1 cellular context compared by ENCODE assay signal in the genomic region with DNA sequence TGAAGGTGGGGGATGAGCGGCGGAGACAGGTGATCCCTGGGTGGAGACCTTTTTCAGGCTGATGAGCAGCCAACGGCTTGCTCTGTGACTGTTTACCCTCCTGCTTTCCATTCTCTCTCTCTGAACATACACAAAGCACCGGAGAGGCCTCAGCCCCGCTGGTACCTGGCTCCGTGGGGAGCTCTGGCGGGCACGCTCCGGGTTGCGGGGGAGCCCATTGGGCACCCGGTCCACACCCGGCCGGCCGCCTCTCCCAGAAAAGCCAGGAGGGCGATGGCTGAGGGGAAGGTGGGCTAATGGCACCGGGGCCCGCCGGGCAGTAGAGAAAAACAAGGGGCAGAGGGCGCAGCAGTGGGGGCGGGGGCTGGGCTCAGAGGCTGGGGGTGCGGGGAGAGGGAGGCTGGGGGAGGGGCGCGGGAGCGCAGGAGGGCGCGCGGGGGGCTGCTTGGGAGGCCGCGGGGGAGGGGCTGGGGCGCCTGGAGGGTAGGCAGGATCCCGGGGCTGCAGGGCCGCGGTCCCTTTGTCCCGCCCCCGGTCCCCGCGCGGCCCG.
TF ChIP-seq lines count a peak whose summit lies in the region.

No MANE protein-coding gene starts in this region.

TF ChIP-seq in HepG2, 621 proteins besides CTCF, POLR2A, EP300 and RAD21 (continued from another document):
- TF ChIP-seq, protein P1, sequence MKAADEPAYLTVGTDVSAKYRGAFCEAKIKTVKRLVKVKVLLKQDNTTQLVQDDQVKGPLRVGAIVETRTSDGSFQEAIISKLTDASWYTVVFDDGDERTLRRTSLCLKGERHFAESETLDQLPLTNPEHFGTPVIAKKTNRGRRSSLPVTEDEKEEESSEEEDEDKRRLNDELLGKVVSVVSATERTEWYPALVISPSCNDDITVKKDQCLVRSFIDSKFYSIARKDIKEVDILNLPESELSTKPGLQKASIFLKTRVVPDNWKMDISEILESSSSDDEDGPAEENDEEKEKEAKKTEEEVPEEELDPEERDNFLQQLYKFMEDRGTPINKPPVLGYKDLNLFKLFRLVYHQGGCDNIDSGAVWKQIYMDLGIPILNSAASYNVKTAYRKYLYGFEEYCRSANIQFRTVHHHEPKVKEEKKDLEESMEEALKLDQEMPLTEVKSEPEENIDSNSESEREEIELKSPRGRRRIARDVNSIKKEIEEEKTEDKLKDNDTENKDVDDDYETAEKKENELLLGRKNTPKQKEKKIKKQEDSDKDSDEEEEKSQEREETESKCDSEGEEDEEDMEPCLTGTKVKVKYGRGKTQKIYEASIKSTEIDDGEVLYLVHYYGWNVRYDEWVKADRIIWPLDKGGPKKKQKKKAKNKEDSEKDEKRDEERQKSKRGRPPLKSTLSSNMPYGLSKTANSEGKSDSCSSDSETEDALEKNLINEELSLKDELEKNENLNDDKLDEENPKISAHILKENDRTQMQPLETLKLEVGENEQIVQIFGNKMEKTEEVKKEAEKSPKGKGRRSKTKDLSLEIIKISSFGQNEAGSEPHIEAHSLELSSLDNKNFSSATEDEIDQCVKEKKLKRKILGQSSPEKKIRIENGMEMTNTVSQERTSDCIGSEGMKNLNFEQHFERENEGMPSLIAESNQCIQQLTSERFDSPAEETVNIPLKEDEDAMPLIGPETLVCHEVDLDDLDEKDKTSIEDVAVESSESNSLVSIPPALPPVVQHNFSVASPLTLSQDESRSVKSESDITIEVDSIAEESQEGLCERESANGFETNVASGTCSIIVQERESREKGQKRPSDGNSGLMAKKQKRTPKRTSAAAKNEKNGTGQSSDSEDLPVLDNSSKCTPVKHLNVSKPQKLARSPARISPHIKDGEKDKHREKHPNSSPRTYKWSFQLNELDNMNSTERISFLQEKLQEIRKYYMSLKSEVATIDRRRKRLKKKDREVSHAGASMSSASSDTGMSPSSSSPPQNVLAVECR (CRISPR knock-in tag; IDR thresholded peaks at IDR 0.05; ENCODE audit: borderline replicate concordance), result no peak; the same call in 1 of the 2 replicates
- no peak for TF ChIP-seq ZBTB21 (CRISPR knock-in tag; IDR thresholded peaks at IDR 0.05)
- TF ChIP-seq ZNF616 (CRISPR knock-in tag; IDR thresholded peaks at IDR 0.05; ENCODE audit: low read depth), result no peak
- no peak for TF ChIP-seq SALL1 (CRISPR knock-in tag; IDR thresholded peaks at IDR 0.05)
- no peak for TF ChIP-seq ZNF552 (CRISPR knock-in tag; IDR thresholded peaks at IDR 0.05; ENCODE audit: borderline replicate concordance)
- TF ChIP-seq ZNF619 (CRISPR knock-in tag; IDR thresholded peaks at IDR 0.05), result no peak
- TF ChIP-seq, protein P2, sequence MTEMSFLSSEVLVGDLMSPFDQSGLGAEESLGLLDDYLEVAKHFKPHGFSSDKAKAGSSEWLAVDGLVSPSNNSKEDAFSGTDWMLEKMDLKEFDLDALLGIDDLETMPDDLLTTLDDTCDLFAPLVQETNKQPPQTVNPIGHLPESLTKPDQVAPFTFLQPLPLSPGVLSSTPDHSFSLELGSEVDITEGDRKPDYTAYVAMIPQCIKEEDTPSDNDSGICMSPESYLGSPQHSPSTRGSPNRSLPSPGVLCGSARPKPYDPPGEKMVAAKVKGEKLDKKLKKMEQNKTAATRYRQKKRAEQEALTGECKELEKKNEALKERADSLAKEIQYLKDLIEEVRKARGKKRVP (CRISPR knock-in tag; IDR thresholded peaks at IDR 0.05), result no peak
- TF ChIP-seq ZMAT3 (CRISPR knock-in tag; conservative IDR thresholded peaks at IDR 0.05), result 0 out of 2 replicates have a peak, but pooled peaks have one; percentile 2
- TF ChIP-seq, protein P3, sequence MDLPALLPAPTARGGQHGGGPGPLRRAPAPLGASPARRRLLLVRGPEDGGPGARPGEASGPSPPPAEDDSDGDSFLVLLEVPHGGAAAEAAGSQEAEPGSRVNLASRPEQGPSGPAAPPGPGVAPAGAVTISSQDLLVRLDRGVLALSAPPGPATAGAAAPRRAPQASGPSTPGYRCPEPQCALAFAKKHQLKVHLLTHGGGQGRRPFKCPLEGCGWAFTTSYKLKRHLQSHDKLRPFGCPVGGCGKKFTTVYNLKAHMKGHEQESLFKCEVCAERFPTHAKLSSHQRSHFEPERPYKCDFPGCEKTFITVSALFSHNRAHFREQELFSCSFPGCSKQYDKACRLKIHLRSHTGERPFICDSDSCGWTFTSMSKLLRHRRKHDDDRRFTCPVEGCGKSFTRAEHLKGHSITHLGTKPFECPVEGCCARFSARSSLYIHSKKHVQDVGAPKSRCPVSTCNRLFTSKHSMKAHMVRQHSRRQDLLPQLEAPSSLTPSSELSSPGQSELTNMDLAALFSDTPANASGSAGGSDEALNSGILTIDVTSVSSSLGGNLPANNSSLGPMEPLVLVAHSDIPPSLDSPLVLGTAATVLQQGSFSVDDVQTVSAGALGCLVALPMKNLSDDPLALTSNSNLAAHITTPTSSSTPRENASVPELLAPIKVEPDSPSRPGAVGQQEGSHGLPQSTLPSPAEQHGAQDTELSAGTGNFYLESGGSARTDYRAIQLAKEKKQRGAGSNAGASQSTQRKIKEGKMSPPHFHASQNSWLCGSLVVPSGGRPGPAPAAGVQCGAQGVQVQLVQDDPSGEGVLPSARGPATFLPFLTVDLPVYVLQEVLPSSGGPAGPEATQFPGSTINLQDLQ (CRISPR knock-in tag; IDR thresholded peaks at IDR 0.05), result no peak
- TF ChIP-seq ZNF296 (CRISPR knock-in tag; conservative IDR thresholded peaks at IDR 0.05), result no peak
- TF ChIP-seq ZNF570 (CRISPR knock-in tag; IDR thresholded peaks at IDR 0.05; ENCODE audit: borderline replicate concordance), result no peak
- TF ChIP-seq, protein P4, sequence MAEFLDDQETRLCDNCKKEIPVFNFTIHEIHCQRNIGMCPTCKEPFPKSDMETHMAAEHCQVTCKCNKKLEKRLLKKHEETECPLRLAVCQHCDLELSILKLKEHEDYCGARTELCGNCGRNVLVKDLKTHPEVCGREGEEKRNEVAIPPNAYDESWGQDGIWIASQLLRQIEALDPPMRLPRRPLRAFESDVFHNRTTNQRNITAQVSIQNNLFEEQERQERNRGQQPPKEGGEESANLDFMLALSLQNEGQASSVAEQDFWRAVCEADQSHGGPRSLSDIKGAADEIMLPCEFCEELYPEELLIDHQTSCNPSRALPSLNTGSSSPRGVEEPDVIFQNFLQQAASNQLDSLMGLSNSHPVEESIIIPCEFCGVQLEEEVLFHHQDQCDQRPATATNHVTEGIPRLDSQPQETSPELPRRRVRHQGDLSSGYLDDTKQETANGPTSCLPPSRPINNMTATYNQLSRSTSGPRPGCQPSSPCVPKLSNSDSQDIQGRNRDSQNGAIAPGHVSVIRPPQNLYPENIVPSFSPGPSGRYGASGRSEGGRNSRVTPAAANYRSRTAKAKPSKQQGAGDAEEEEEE (CRISPR knock-in tag; IDR thresholded peaks at IDR 0.05; ENCODE audit: borderline replicate concordance), result no peak
- no peak for TF ChIP-seq SIN3B (IDR thresholded peaks at IDR 0.05; ENCODE audit: low read length)
- no peak for TF ChIP-seq RBM22 (optimal IDR thresholded peaks at IDR 0.05; ENCODE audit: low read length)
- TF ChIP-seq ZNF232 (CRISPR knock-in tag; IDR thresholded peaks at IDR 0.05; ENCODE audit: borderline replicate concordance), result no peak
- TF ChIP-seq, protein P5, sequence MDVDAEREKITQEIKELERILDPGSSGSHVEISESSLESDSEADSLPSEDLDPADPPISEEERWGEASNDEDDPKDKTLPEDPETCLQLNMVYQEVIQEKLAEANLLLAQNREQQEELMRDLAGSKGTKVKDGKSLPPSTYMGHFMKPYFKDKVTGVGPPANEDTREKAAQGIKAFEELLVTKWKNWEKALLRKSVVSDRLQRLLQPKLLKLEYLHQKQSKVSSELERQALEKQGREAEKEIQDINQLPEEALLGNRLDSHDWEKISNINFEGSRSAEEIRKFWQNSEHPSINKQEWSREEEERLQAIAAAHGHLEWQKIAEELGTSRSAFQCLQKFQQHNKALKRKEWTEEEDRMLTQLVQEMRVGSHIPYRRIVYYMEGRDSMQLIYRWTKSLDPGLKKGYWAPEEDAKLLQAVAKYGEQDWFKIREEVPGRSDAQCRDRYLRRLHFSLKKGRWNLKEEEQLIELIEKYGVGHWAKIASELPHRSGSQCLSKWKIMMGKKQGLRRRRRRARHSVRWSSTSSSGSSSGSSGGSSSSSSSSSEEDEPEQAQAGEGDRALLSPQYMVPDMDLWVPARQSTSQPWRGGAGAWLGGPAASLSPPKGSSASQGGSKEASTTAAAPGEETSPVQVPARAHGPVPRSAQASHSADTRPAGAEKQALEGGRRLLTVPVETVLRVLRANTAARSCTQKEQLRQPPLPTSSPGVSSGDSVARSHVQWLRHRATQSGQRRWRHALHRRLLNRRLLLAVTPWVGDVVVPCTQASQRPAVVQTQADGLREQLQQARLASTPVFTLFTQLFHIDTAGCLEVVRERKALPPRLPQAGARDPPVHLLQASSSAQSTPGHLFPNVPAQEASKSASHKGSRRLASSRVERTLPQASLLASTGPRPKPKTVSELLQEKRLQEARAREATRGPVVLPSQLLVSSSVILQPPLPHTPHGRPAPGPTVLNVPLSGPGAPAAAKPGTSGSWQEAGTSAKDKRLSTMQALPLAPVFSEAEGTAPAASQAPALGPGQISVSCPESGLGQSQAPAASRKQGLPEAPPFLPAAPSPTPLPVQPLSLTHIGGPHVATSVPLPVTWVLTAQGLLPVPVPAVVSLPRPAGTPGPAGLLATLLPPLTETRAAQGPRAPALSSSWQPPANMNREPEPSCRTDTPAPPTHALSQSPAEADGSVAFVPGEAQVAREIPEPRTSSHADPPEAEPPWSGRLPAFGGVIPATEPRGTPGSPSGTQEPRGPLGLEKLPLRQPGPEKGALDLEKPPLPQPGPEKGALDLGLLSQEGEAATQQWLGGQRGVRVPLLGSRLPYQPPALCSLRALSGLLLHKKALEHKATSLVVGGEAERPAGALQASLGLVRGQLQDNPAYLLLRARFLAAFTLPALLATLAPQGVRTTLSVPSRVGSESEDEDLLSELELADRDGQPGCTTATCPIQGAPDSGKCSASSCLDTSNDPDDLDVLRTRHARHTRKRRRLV (CRISPR knock-in tag; IDR thresholded peaks at IDR 0.05), result peak; percentile 38; the same call in 1 of the 2 replicates
- TF ChIP-seq ZFY (CRISPR knock-in tag; IDR thresholded peaks at IDR 0.05), result peak; percentile 2; the same call in 1 of the 2 replicates
